ENCODE assay signal across 18 cellular contexts in genomic region chr6:50843842-50844241, GRCh38. TPM values are rescaled to one million over a fixed set of nuclear protein-coding genes. Genes with fewer than 3 reads are reported as not detected.
DNase-seq lines count a peak whose midpoint lies in the region; ATAC-seq and TF ChIP-seq lines count a peak whose summit lies in the region.
"Had no signal": no experiment of that assay in that cellular context is flagged by ENCODE, and none has a peak within 500 bp of the region (broad histone marks: within the 10 kb centered on the region; RNA-seq: fewer than 3 reads in every experiment).

No MANE protein-coding gene starts in this region.

- TF ChIP-seq CTCF in suprapubic skin (IDR thresholded peaks at IDR 0.05) (no peak), esophagus squamous epithelium (IDR thresholded peaks at IDR 0.05) (no peak)

- no peak overlapping the region for H3K4me3 Mint-ChIP-seq in stimulated activated memory B cell treated with anti-CD40 and anti-IgM and Interleukin-4, amounts not matched to agents 10 μg/mL and 1 μg/mL and 100 μg/mL, for 72 hours
- H3K4me3 Mint-ChIP-seq in activated T-helper 1 cell treated with anti-CD3 and anti-CD28 coated beads, Interleukin-12 subunit alpha, Interleukin-12 subunit beta, Interleukin-2, Interleukin-4 antibody, amounts not matched to agents 30 ng/mL and 10 ng/mL and 1 ng/mL, durations not matched to agents 14 hours and 24 hours and 36 hours: no peak overlapping the region
- H3K4me3 Mint-ChIP-seq: activated B cell treated with CpG ODN at 0.5 μM for 24 hours; central memory CD8-positive, alpha-beta T cell had no signal

- no peak for TF ChIP-seq EP300 in suprapubic skin (IDR thresholded peaks at IDR 0.05)

- peak; percentile 81 to 89 for DNase-seq in T47D (ENCODE audit: low read depth in 1 of 2, low spot score in 1 of 2)
- peak; percentile 82 for DNase-seq in iPS-NIHi7 (ENCODE audit: extremely low spot score)
- no peak for DNase-seq in suprapubic skin (ENCODE audit: low spot score in 2 of 2)
- no peak for DNase-seq in esophagus squamous epithelium (lab: John Stamatoyannopoulos, UW)
- no peak for DNase-seq in NCI-H2081 (lab: John Stamatoyannopoulos, UW)
- no peak for DNase-seq in activated T-helper 1 cell treated with anti-CD3 and anti-CD28 coated beads, Interleukin-12 subunit alpha, Interleukin-12 subunit beta, Interleukin-2, Interleukin-4 antibody, amounts not matched to agents 30 ng/mL and 10 ng/mL and 1 ng/mL, durations not matched to agents 14 hours and 24 hours and 36 hours (ENCODE audit: low spot score)
- DNase-seq: activated B cell treated with CpG ODN at 0.5 μM for 24 hours, gastrocnemius medialis, NCI-H1092, NCI-H526 treated with DMSO at 0.1 percent for 48 hours, right lobe of liver, SW 1271 had no signal

- peaks cover 80% of the 10 kb centered on the region for H3K27me3 Mint-ChIP-seq in stimulated activated memory B cell treated with anti-CD40 and anti-IgM and Interleukin-4, amounts not matched to agents 10 μg/mL and 1 μg/mL and 100 μg/mL, for 72 hours
- peaks cover 74% of the 10 kb centered on the region for H3K27me3 Mint-ChIP-seq in activated T-helper 1 cell treated with anti-CD3 and anti-CD28 coated beads, Interleukin-12 subunit alpha, Interleukin-12 subunit beta, Interleukin-2, Interleukin-4 antibody, amounts not matched to agents 30 ng/mL and 10 ng/mL and 1 ng/mL, durations not matched to agents 14 hours and 24 hours and 36 hours (ENCODE audit: insufficient read depth)

- H3K9me3 ChIP-seq in HUES64 (ENCODE audit: insufficient read depth, low read depth, low read length): no peaks in the 10 kb centered on the region
- no peaks in the 10 kb centered on the region for H3K9me3 ChIP-seq in suprapubic skin
- no peaks in the 10 kb centered on the region for H3K9me3 ChIP-seq in esophagus squamous epithelium
- H3K9me3 ChIP-seq: gastrocnemius medialis, right lobe of liver had no signal

- H3K9me3 Mint-ChIP-seq in stimulated activated memory B cell treated with anti-CD40 and anti-IgM and Interleukin-4, amounts not matched to agents 10 μg/mL and 1 μg/mL and 100 μg/mL, for 72 hours: peaks cover 2% of the 10 kb centered on the region
- H3K9me3 Mint-ChIP-seq in activated T-helper 1 cell treated with anti-CD3 and anti-CD28 coated beads, Interleukin-12 subunit alpha, Interleukin-12 subunit beta, Interleukin-2, Interleukin-4 antibody, amounts not matched to agents 30 ng/mL and 10 ng/mL and 1 ng/mL, durations not matched to agents 14 hours and 24 hours and 36 hours: peaks cover 8% of the 10 kb centered on the region
- H3K9me3 Mint-ChIP-seq: activated B cell treated with CpG ODN at 0.5 μM for 24 hours; activated T-helper 2 cell treated with anti-CD3 and anti-CD28 coated beads, Interferon-gamma antibody, Interleukin-2, Interleukin-4, amounts not matched to agents 10 μg/mL and 5 μg/mL and 100 μg/mL, durations not matched to agents 14 hours and 24 hours and 36 hours had no signal

- no peak for ATAC-seq in stimulated activated memory B cell treated with anti-CD40 and anti-IgM and Interleukin-4, amounts not matched to agents 10 μg/mL and 1 μg/mL and 100 μg/mL, for 72 hours
- ATAC-seq: gastrocnemius medialis, right lobe of liver had no signal

- no peak overlapping the region for H3K27ac Mint-ChIP-seq in stimulated activated memory B cell treated with anti-CD40 and anti-IgM and Interleukin-4, amounts not matched to agents 10 μg/mL and 1 μg/mL and 100 μg/mL, for 72 hours
- no peak overlapping the region for H3K27ac Mint-ChIP-seq in activated T-helper 1 cell treated with anti-CD3 and anti-CD28 coated beads, Interleukin-12 subunit alpha, Interleukin-12 subunit beta, Interleukin-2, Interleukin-4 antibody, amounts not matched to agents 30 ng/mL and 10 ng/mL and 1 ng/mL, durations not matched to agents 14 hours and 24 hours and 36 hours
- H3K27ac Mint-ChIP-seq: activated B cell treated with CpG ODN at 0.5 μM for 24 hours; activated T-helper 2 cell treated with anti-CD3 and anti-CD28 coated beads, Interferon-gamma antibody, Interleukin-2, Interleukin-4, amounts not matched to agents 10 μg/mL and 5 μg/mL and 100 μg/mL, durations not matched to agents 14 hours and 24 hours and 36 hours had no signal

- H3K9ac ChIP-seq in HUES64 (ENCODE audit: low read depth, low read length): no peak overlapping the region

- TF ChIP-seq POLR2A in suprapubic skin (IDR thresholded peaks at IDR 0.05) (no peak), esophagus squamous epithelium (IDR thresholded peaks at IDR 0.05) (no peak)

- H3K4me1 Mint-ChIP-seq in stimulated activated memory B cell treated with anti-CD40 and anti-IgM and Interleukin-4, amounts not matched to agents 10 μg/mL and 1 μg/mL and 100 μg/mL, for 72 hours: no peaks in the 10 kb centered on the region
- no peaks in the 10 kb centered on the region for H3K4me1 Mint-ChIP-seq in activated T-helper 1 cell treated with anti-CD3 and anti-CD28 coated beads, Interleukin-12 subunit alpha, Interleukin-12 subunit beta, Interleukin-2, Interleukin-4 antibody, amounts not matched to agents 30 ng/mL and 10 ng/mL and 1 ng/mL, durations not matched to agents 14 hours and 24 hours and 36 hours (ENCODE audit: low read depth)
- H3K4me1 Mint-ChIP-seq: activated B cell treated with CpG ODN at 0.5 μM for 24 hours; central memory CD8-positive, alpha-beta T cell had no signal

- no peaks in the 10 kb centered on the region for H3K36me3 ChIP-seq in HUES64 (ENCODE audit: insufficient read depth, low read length)
- no peaks in the 10 kb centered on the region for H3K36me3 ChIP-seq in suprapubic skin
- H3K36me3 ChIP-seq in esophagus squamous epithelium: peaks cover 0 to 35% (median 0%) of the 10 kb centered on the region in 3 donors
- H3K36me3 ChIP-seq: gastrocnemius medialis, right lobe of liver had no signal

- in situ Hi-C loops in T47D (cut with HindIII; ENCODE audit: low pct_unique_long_range_greater_than_20kb, low sequenced_read_pairs): no loop called here

- H3K4me1 ChIP-seq in HUES64 (ENCODE audit: insufficient read depth, low read length) (peaks cover 46% of the 10 kb centered on the region), suprapubic skin (peaks cover 36% of the 10 kb centered on the region), esophagus squamous epithelium (peaks cover 0 to 17% (median 0%) of the 10 kb centered on the region in 3 donors)
- H3K4me1 ChIP-seq: gastrocnemius medialis, right lobe of liver had no signal

- intact Hi-C loops in esophagus squamous epithelium (cut with DNase I): no loop called here
- intact Hi-C loops in activated T-helper 1 cell treated with anti-CD3 and anti-CD28 coated beads, Interleukin-12 subunit alpha, Interleukin-12 subunit beta, Interleukin-2, Interleukin-4 antibody, amounts not matched to agents 30 ng/mL and 10 ng/mL and 1 ng/mL, durations not matched to agents 14 hours and 24 hours and 36 hours (cut with micrococcal nuclease): loop anchor here (2.0 kb wide), 1 partner anchor 123 kb away; no protein-coding TSS in a partner anchor

- no peak overlapping the region for H3K27ac ChIP-seq in HUES64 (ENCODE audit: low read depth, low read length)
- H3K27ac ChIP-seq in suprapubic skin: peak overlapping the region; percentile 75
- H3K27ac ChIP-seq in esophagus squamous epithelium: no peak overlapping the region
- H3K27ac ChIP-seq: gastrocnemius medialis, right lobe of liver had no signal

- no peaks in the 10 kb centered on the region for H3K36me3 Mint-ChIP-seq in stimulated activated memory B cell treated with anti-CD40 and anti-IgM and Interleukin-4, amounts not matched to agents 10 μg/mL and 1 μg/mL and 100 μg/mL, for 72 hours
- peaks cover 2% of the 10 kb centered on the region for H3K36me3 Mint-ChIP-seq in activated T-helper 1 cell treated with anti-CD3 and anti-CD28 coated beads, Interleukin-12 subunit alpha, Interleukin-12 subunit beta, Interleukin-2, Interleukin-4 antibody, amounts not matched to agents 30 ng/mL and 10 ng/mL and 1 ng/mL, durations not matched to agents 14 hours and 24 hours and 36 hours (ENCODE audit: low read depth)

- WGBS in HUES64: under 1% methylated on average over 16 of the region's 20 CpGs
- WGBS in suprapubic skin: 11% methylated on average over 20 of the region's 20 CpGs
- 27 to 33% methylated on average over 17 to 20 of the region's 20 CpGs for WGBS in esophagus squamous epithelium, 2 donors

- H3K4me3 ChIP-seq in HUES64 (ENCODE audit: low read length): peak overlapping the region; percentile 40; the same call in 1 of the 2 replicates
- peak overlapping the region; percentile 29 for H3K4me3 ChIP-seq in suprapubic skin
- H3K4me3 ChIP-seq in esophagus squamous epithelium: no peak overlapping the region
- H3K4me3 ChIP-seq: gastrocnemius medialis, right lobe of liver had no signal

- H3K27me3 ChIP-seq in HUES64 (ENCODE audit: insufficient read depth, low read length): peaks cover 100% of the 10 kb centered on the region
- H3K27me3 ChIP-seq in suprapubic skin: peaks cover 73% of the 10 kb centered on the region
- H3K27me3 ChIP-seq in esophagus squamous epithelium: peaks cover 0 to 100% (median 0%) of the 10 kb centered on the region in 4 donors

RNA-seq across cellular contexts. Expression of gene TFAP2B, which starts 25.2 kb away (rescaled TPM):
- 2.2 TPM for polyA plus RNA-seq in HUES64 (2013, experiment 1 of 2)
- polyA plus RNA-seq in HUES64 (2013, experiment 2 of 2): 5.4 TPM
- total RNA-seq in suprapubic skin: 1 to 10 TPM; 4.3 to 9.0 (median 8.2) TPM
- 1 to 10 TPM in 3 of 4 donors, under 1 TPM in 1; 0.35 to 4.4 (median 1.8) TPM for total RNA-seq in esophagus squamous epithelium
- total RNA-seq in activated T-helper 1 cell treated with anti-CD3 and anti-CD28 coated beads, Interleukin-12 subunit alpha, Interleukin-12 subunit beta, Interleukin-2, Interleukin-4 antibody, amounts not matched to agents 30 ng/mL and 10 ng/mL and 1 ng/mL, durations not matched to agents 14 hours and 24 hours and 36 hours: not detected in 2 replicates
- total RNA-seq: activated B cell treated with CpG ODN at 0.5 μM for 24 hours; activated CD8-positive, alpha-beta memory T cell treated with anti-CD3 and anti-CD28 coated beads for 36 hours; activated T-helper 2 cell treated with anti-CD3 and anti-CD28 coated beads, Interferon-gamma antibody, Interleukin-2, Interleukin-4, amounts not matched to agents 10 μg/mL and 5 μg/mL and 100 μg/mL, durations not matched to agents 14 hours and 24 hours and 36 hours; gastrocnemius medialis; right lobe of liver; subcutaneous adipose tissue had no signal

Comparison
In these comparisons a context has a peak if more than half of its experiments do, and no peak if none do; other contexts are left out.
1. H3K4me3 ChIP-seq: peak in HUES64 (single experiment) and suprapubic skin (single experiment); none in esophagus squamous epithelium (0 of 4).
2. DNase-seq: peak in T47D (2 of 2) and iPS-NIHi7 (single experiment); none in suprapubic skin (0 of 2), esophagus squamous epithelium (single experiment), NCI-H2081 (0 of 2) and activated T-helper 1 cell treated with anti-CD3 and anti-CD28 coated beads, Interleukin-12 subunit alpha, Interleukin-12 subunit beta, Interleukin-2, Interleukin-4 antibody, amounts not matched to agents 30 ng/mL and 10 ng/mL and 1 ng/mL, durations not matched to agents 14 hours and 24 hours and 36 hours (single experiment).